Comparison of ENCODE assay signal across 16 cellular contexts in genomic region chr4:25563071-25563564, GRCh38.
DNase-seq lines count a peak whose midpoint lies in the region; ATAC-seq and TF ChIP-seq lines count a peak whose summit lies in the region.
"Had no signal": no experiment of that assay in that cellular context is flagged by ENCODE, and none has a peak within 500 bp of the region (broad histone marks: within the 10 kb centered on the region; RNA-seq: fewer than 3 reads in every experiment).

No MANE protein-coding gene starts in this region.

- peak; percentile 66 for ATAC-seq in mucosa of descending colon
- ATAC-seq in HG02840 (IDR thresholded peaks at IDR 0.05; ENCODE audit: low FRiP score, unreplicated experiment): no peak
- ATAC-seq in omental fat pad (ENCODE audit: low FRiP score): no peak
- ATAC-seq: right cardiac atrium had no signal

- no peaks in the 10 kb centered on the region for H3K27me3 ChIP-seq in CD4-positive, alpha-beta memory T cell (ENCODE audit: insufficient read depth, low read length)
- H3K27me3 ChIP-seq: breast epithelium had no signal

- DNase-seq in DMS153 treated with DMSO at 0.1 percent for 48 hours (lab: John Stamatoyannopoulos, UW; ENCODE audit: unreplicated experiment) (peak; percentile 38), NCI-H146 (lab: John Stamatoyannopoulos, UW) (peak; percentile 43), NCI-H748 treated with DMSO at 0.1 percent for 48 hours (lab: John Stamatoyannopoulos, UW) (peak; percentile 19), mucosa of descending colon (peak in 1 of 3 donors; percentile 15), omental fat pad (ENCODE audit: low spot score) (no peak)
- no peak for DNase-seq in T-helper 2 cell treated with Interferon-gamma antibody and Interleukin-4, amounts not matched to agents 5 μg/mL and 100 μg/mL, for 36 hours (ENCODE audit: low spot score)
- DNase-seq in CD4-positive, alpha-beta memory T cell: no peak
- DNase-seq: activated naive CD4-positive, alpha-beta T cell treated with anti-CD3 and anti-CD28 coated beads, Interleukin-2, amount 10 ng/mL, durations not matched to agents 7 days and 5 days; head of caudate nucleus; naive B cell; right cardiac atrium; stimulated activated naive CD4-positive, alpha-beta T cell had no signal

- CTCF ChIA-PET in CD4-positive, alpha-beta memory T cell (lab: Charles Lee; ENCODE audit: partially characterized antibody): no interaction called here

- no peak overlapping the region for H3K27ac Mint-ChIP-seq in T-helper 2 cell treated with Interferon-gamma antibody and Interleukin-4, amounts not matched to agents 5 μg/mL and 100 μg/mL, for 36 hours
- H3K27ac Mint-ChIP-seq in CD4-positive, alpha-beta memory T cell: no peak overlapping the region
- H3K27ac Mint-ChIP-seq: activated naive CD4-positive, alpha-beta T cell treated with anti-CD3 and anti-CD28 coated beads, Interleukin-2, amount 10 ng/mL, durations not matched to agents 7 days and 5 days; naive B cell had no signal

- H3K4me1 ChIP-seq in mucosa of descending colon (ENCODE audit: low read depth): peaks cover 7% of the 10 kb centered on the region
- H3K4me1 ChIP-seq in CD4-positive, alpha-beta memory T cell (ENCODE audit: insufficient read depth, low read length): no peaks in the 10 kb centered on the region
- H3K4me1 ChIP-seq: breast epithelium had no signal

- H3K36me3 Mint-ChIP-seq in T-helper 2 cell treated with Interferon-gamma antibody and Interleukin-4, amounts not matched to agents 5 μg/mL and 100 μg/mL, for 36 hours (ENCODE audit: low read depth): no peaks in the 10 kb centered on the region
- no peaks in the 10 kb centered on the region for H3K36me3 Mint-ChIP-seq in CD4-positive, alpha-beta memory T cell
- H3K36me3 Mint-ChIP-seq: activated naive CD4-positive, alpha-beta T cell treated with anti-CD3 and anti-CD28 coated beads, Interleukin-2, amount 10 ng/mL, durations not matched to agents 7 days and 5 days; naive B cell had no signal

- no peaks in the 10 kb centered on the region for H3K4me1 Mint-ChIP-seq in T-helper 2 cell treated with Interferon-gamma antibody and Interleukin-4, amounts not matched to agents 5 μg/mL and 100 μg/mL, for 36 hours (ENCODE audit: low read depth)
- no peaks in the 10 kb centered on the region for H3K4me1 Mint-ChIP-seq in CD4-positive, alpha-beta memory T cell
- H3K4me1 Mint-ChIP-seq: activated naive CD4-positive, alpha-beta T cell treated with anti-CD3 and anti-CD28 coated beads, Interleukin-2, amount 10 ng/mL, durations not matched to agents 7 days and 5 days; naive B cell had no signal

- no peaks in the 10 kb centered on the region for H3K9me3 ChIP-seq in mucosa of descending colon
- no peaks in the 10 kb centered on the region for H3K9me3 ChIP-seq in CD4-positive, alpha-beta memory T cell (ENCODE audit: control insufficient read depth in 1 of 2, low read length in 2 of 2)
- H3K9me3 ChIP-seq: breast epithelium had no signal

- intact Hi-C loops in mucosa of descending colon (cut with DNase I, micrococcal nuclease): no loop called here
- intact Hi-C loops in CD4-positive, alpha-beta memory T cell (cut with micrococcal nuclease): no loop called here

- POLR2A ChIA-PET in CD4-positive, alpha-beta memory T cell (lab: Charles Lee; ENCODE audit: partially characterized antibody): no interaction called here

- H3K9me3 Mint-ChIP-seq in T-helper 2 cell treated with Interferon-gamma antibody and Interleukin-4, amounts not matched to agents 5 μg/mL and 100 μg/mL, for 36 hours: no peaks in the 10 kb centered on the region
- peaks cover 0 to 7% (median 0%) of the 10 kb centered on the region in 8 donors for H3K9me3 Mint-ChIP-seq in CD4-positive, alpha-beta memory T cell
- H3K9me3 Mint-ChIP-seq: activated naive CD4-positive, alpha-beta T cell treated with anti-CD3 and anti-CD28 coated beads, Interleukin-2, amount 10 ng/mL, durations not matched to agents 7 days and 5 days had no signal

- H3K4me3 ChIP-seq in mucosa of descending colon: no peak overlapping the region
- no peak overlapping the region for H3K4me3 ChIP-seq in CD4-positive, alpha-beta memory T cell (ENCODE audit: low read length in 2 of 2)
- H3K4me3 ChIP-seq: breast epithelium, SK-N-MC had no signal

- H3K27ac ChIP-seq in CD4-positive, alpha-beta memory T cell (ENCODE audit: low read depth, low read length): no peak overlapping the region
- H3K27ac ChIP-seq: breast epithelium, KMS-11, SK-N-MC had no signal

- no peak overlapping the region for H3K4me3 Mint-ChIP-seq in T-helper 2 cell treated with Interferon-gamma antibody and Interleukin-4, amounts not matched to agents 5 μg/mL and 100 μg/mL, for 36 hours
- H3K4me3 Mint-ChIP-seq in CD4-positive, alpha-beta memory T cell: no peak overlapping the region
- H3K4me3 Mint-ChIP-seq: activated naive CD4-positive, alpha-beta T cell treated with anti-CD3 and anti-CD28 coated beads, Interleukin-2, amount 10 ng/mL, durations not matched to agents 7 days and 5 days; naive B cell had no signal

- TF ChIP-seq CTCF in mucosa of descending colon (IDR thresholded peaks at IDR 0.05): no peak
- TF ChIP-seq CTCF in omental fat pad (IDR thresholded peaks at IDR 0.05): no peak

- no peaks in the 10 kb centered on the region for H3K36me3 ChIP-seq in mucosa of descending colon (ENCODE audit: low read depth)
- no peaks in the 10 kb centered on the region for H3K36me3 ChIP-seq in CD4-positive, alpha-beta memory T cell (ENCODE audit: insufficient read depth, low read length)
- H3K36me3 ChIP-seq: breast epithelium had no signal

- no peaks in the 10 kb centered on the region for H3K27me3 Mint-ChIP-seq in T-helper 2 cell treated with Interferon-gamma antibody and Interleukin-4, amounts not matched to agents 5 μg/mL and 100 μg/mL, for 36 hours (ENCODE audit: low read depth)
- H3K27me3 Mint-ChIP-seq in CD4-positive, alpha-beta memory T cell: peaks cover 0 to 1% of the 10 kb centered on the region in 2 donors
- H3K27me3 Mint-ChIP-seq: activated naive CD4-positive, alpha-beta T cell treated with anti-CD3 and anti-CD28 coated beads, Interleukin-2, amount 10 ng/mL, durations not matched to agents 7 days and 5 days had no signal

Comparison
In these comparisons a context has a peak if more than half of its experiments do, and no peak if none do; other contexts are left out.
1. DNase-seq: peak in DMS153 treated with DMSO at 0.1 percent for 48 hours (single experiment), NCI-H146 (single experiment) and NCI-H748 treated with DMSO at 0.1 percent for 48 hours (single experiment); none in T-helper 2 cell treated with Interferon-gamma antibody and Interleukin-4, amounts not matched to agents 5 μg/mL and 100 μg/mL, for 36 hours (single experiment), CD4-positive, alpha-beta memory T cell (0 of 5) and omental fat pad (single experiment).